In the genomic region with DNA sequence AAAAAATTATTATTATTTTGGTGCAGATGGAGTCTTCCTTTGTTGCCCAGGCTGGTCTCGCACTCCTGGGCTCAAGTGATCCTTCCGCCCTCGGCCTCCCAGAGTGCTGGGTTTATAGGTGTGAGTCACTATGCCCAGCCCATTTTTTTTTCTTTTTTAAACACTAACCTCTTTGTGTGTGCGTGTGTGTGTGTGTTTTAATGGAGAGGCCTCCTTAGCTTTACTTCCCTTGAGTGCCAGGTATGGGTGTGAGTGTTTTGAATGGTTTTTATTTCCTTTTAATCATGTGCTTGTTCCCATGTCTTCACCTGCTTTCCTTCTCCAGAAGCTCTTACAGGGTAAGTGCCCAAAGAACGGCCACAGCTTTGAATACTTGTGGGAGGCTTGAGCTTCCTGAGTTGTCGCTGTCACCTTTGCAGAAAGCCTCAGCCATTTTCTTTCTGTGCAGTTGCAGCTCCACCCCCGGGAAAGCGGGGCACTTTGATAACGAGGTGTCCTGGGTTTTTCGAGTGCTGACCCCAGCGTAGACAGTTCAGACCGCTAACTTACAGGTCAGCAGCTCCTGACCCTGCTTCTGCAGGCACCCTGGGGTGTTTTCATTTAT, we compare ENCODE assay signal across 9 cellular contexts. TPM values are rescaled to one million over a fixed set of nuclear protein-coding genes. Genes with fewer than 3 reads are reported as not detected.
DNase-seq lines count a peak whose midpoint lies in the region; ATAC-seq, FAIRE-seq and TF ChIP-seq lines count a peak whose summit lies in the region.
"Had no signal": no experiment of that assay in that cellular context is flagged by ENCODE, and none has a peak within 500 bp of the region (broad histone marks: within the 10 kb centered on the region; RNA-seq: fewer than 3 reads in every experiment).

No MANE protein-coding gene starts in this region.

- H4K20me1 ChIP-seq in keratinocyte (ENCODE audit: control insufficient read depth, extremely low read depth, insufficient read depth, low read length): no peaks in the 10 kb centered on the region

- peaks cover 21% of the 10 kb centered on the region for H3K79me2 ChIP-seq in keratinocyte (ENCODE audit: control insufficient read depth, insufficient read depth, low read length)

- no peak for ATAC-seq in heart left ventricle
- ATAC-seq in Right ventricle myocardium superior (ENCODE audit: poor library complexity): no peak
- ATAC-seq in upper lobe of right lung: peak; percentile 82
- ATAC-seq in HG03139 (IDR thresholded peaks at IDR 0.05; ENCODE audit: unreplicated experiment): no peak

- peak overlapping the region; percentile 29 for H3K4me2 ChIP-seq in keratinocyte (ENCODE audit: control insufficient read depth, extremely low read depth, insufficient read depth, low read depth, low read length)

- H3K4me3 ChIP-seq in heart left ventricle (no peak overlapping the region), SJSA1 (no peak overlapping the region), keratinocyte (ENCODE audit: control insufficient read depth in 2 of 3, extremely low read depth in 1 of 3, insufficient read depth in 2 of 3, low read depth in 1 of 3, low read length in 3 of 3) (no peak overlapping the region), upper lobe of right lung (no peak overlapping the region)

- no peak for TF ChIP-seq POLR2A in heart left ventricle (IDR thresholded peaks at IDR 0.05)

- H3K27me3 ChIP-seq in heart left ventricle: no peaks in the 10 kb centered on the region
- no peaks in the 10 kb centered on the region for H3K27me3 ChIP-seq in SJSA1 (replicated peaks)
- no peaks in the 10 kb centered on the region for H3K27me3 ChIP-seq in keratinocyte (ENCODE audit: control insufficient read depth, extremely low read depth, insufficient read depth, low read length)
- H3K27me3 ChIP-seq in upper lobe of right lung: no peaks in the 10 kb centered on the region

- dilution Hi-C loops in keratinocyte (cut with MboI; ENCODE audit: extremely low pct_ligation_motif_present, low sequenced_read_pairs): no loop called here

- H3K36me3 ChIP-seq in heart left ventricle: peaks cover 0 to 24% (median 13%) of the 10 kb centered on the region in 9 donors
- peaks cover 6% of the 10 kb centered on the region; the same call in 1 of the 2 replicates for H3K36me3 ChIP-seq in SJSA1
- peaks cover 2 to 5% of the 10 kb centered on the region in 2 experiments for H3K36me3 ChIP-seq in keratinocyte (ENCODE audit: control insufficient read depth in 2 of 2, extremely low read depth in 1 of 2, insufficient read depth in 2 of 2, low read length in 2 of 2)
- H3K36me3 ChIP-seq in upper lobe of right lung: peaks cover 16% of the 10 kb centered on the region

- peak; percentile 88 for FAIRE-seq in keratinocyte (lab: Jason Lieb, UNC)

- H3K27ac ChIP-seq in heart left ventricle (peak overlapping the region in 11 of 12 donors; percentile 57 to 96 (median 88)), SJSA1 (no peak overlapping the region), keratinocyte (ENCODE audit: control insufficient read depth, insufficient read depth, low read length) (peak overlapping the region; percentile 72), upper lobe of right lung (peak overlapping the region; percentile 61)

- peak overlapping the region; percentile 36 for H2AFZ ChIP-seq in keratinocyte (ENCODE audit: control insufficient read depth, low read length)

- H3K9me3 ChIP-seq in heart left ventricle: no peaks in the 10 kb centered on the region
- H3K9me3 ChIP-seq in SJSA1 (replicated peaks): no peaks in the 10 kb centered on the region
- H3K9me3 ChIP-seq in keratinocyte (ENCODE audit: control insufficient read depth, low read depth, low read length): no peaks in the 10 kb centered on the region
- no peaks in the 10 kb centered on the region for H3K9me3 ChIP-seq in upper lobe of right lung

- WGBS in heart left ventricle, 4 donors: 46 to 57% (median 48%) methylated on average over 12 of the region's 12 CpGs

- intact Hi-C loops in heart left ventricle (cut with DNase I) (loop anchor here in 2 of 10 donors (5.0 kb wide), 2 partner anchors 75 to 100 kb away; no protein-coding TSS in a partner anchor), Right ventricle myocardium superior (cut with DNase I) (no loop called here), upper lobe of right lung (cut with DNase I) (no loop called here)

- no peaks in the 10 kb centered on the region for H3K9me1 ChIP-seq in keratinocyte (ENCODE audit: control insufficient read depth, extremely low read depth, insufficient read depth, low read length)

- no peak for DNase-seq in heart left ventricle
- no peak for DNase-seq in Right ventricle myocardium superior
- peak; percentile 74 to 75 for DNase-seq in SJSA1 (ENCODE audit: low read depth in 1 of 2, low spot score in 2 of 2)
- peak; percentile 42 for DNase-seq in keratinocyte (ENCODE audit: low read depth, low spot score)
- peak; percentile 77 for DNase-seq in upper lobe of right lung
- DNase-seq in RPMI8226: no peak
- DNase-seq in activated CD4-positive, CD25-positive, alpha-beta regulatory T cell treated with anti-CD3 and anti-CD28 coated beads, Interleukin-2, amount 50 U/mL, for 72 hours: no peak
- DNase-seq: activated naive CD8-positive, alpha-beta T cell treated with anti-CD3 and anti-CD28 coated beads, Interleukin-2, amount 10 ng/mL, durations not matched to agents 7 days and 5 days had no signal

- H3K9ac ChIP-seq in keratinocyte (ENCODE audit: control insufficient read depth, extremely low read depth, insufficient read depth, low read length): peak overlapping the region; percentile 47

- no peak for TF ChIP-seq CTCF in heart left ventricle (IDR thresholded peaks at IDR 0.05)
- no peak for TF ChIP-seq CTCF in keratinocyte (optimal IDR thresholded peaks at IDR 0.05 in 1 of 3, IDR thresholded peaks at IDR 0.05 in 1 of 3, conservative IDR thresholded peaks at IDR 0.05 in 1 of 3; ENCODE audit: extremely low read depth in 1 of 3, insufficient read depth in 2 of 3, low read length in 3 of 3)
- no peak for TF ChIP-seq CTCF in upper lobe of right lung (IDR thresholded peaks at IDR 0.05)

- H3K4me1 ChIP-seq in heart left ventricle (peaks cover 6 to 91% (median 63%) of the 10 kb centered on the region in 12 donors), SJSA1 (replicated peaks) (peaks cover 27% of the 10 kb centered on the region), keratinocyte (ENCODE audit: control insufficient read depth, extremely low read depth, insufficient read depth, low read length) (peaks cover 36% of the 10 kb centered on the region), upper lobe of right lung (peaks cover 20% of the 10 kb centered on the region)

RNA-seq across cellular contexts. Expression of gene AKAP1, which starts 22.6 kb away (rescaled TPM):
- 100 to 1,000 TPM in 8 of 9 donors, 10 to 100 TPM in 1; 77.4 to 240 (median 133) TPM for total RNA-seq in heart left ventricle
- polyA plus RNA-seq in heart left ventricle: 10 to 100 TPM; 55.8 to 63.4 TPM
- 228 TPM for total RNA-seq in Right ventricle myocardium superior
- total RNA-seq in SJSA1 (2014; rRNA removed; shearing (Covaris generic)): 13.6 and 16.3 TPM in 2 replicates
- polyA plus RNA-seq in keratinocyte: 24.1 to 39.5 TPM (median 31.3 TPM) in 3 replicates
- polyA plus RNA-seq in keratinocyte (2011; ENCODE audit: low read depth): 33.6 TPM
- polyA plus RNA-seq in keratinocyte (2011; cell fraction: cytosol; rRNA removed): 16.5 and 16.6 TPM in 2 replicates
- polyA plus RNA-seq in keratinocyte (2011; cell fraction: nucleus; rRNA removed): 106 and 125 TPM in 2 replicates
- polyA plus RNA-seq in keratinocyte (2012; ENCODE audit: low replicate concordance): 15.7 and 21.0 TPM in 2 replicates
- 65.2 to 105 TPM (median 75.1 TPM) in 3 replicates for polyA minus RNA-seq in keratinocyte
- 49.1 TPM for polyA minus RNA-seq in keratinocyte (2011; cell fraction: cytosol; rRNA and poly(A)+ RNA removed)
- polyA minus RNA-seq in keratinocyte (2011; cell fraction: nucleus; rRNA and poly(A)+ RNA removed): 69.1 and 71.8 TPM in 2 replicates
- total RNA-seq in upper lobe of right lung: 59.9 TPM

Comparison
In these comparisons a context has a peak if more than half of its experiments do, and no peak if none do; other contexts are left out.
1. DNase-seq: peak in SJSA1 (2 of 2), keratinocyte (single experiment) and upper lobe of right lung (single experiment); none in heart left ventricle (0 of 5), Right ventricle myocardium superior (single experiment), RPMI8226 (single experiment) and activated CD4-positive, CD25-positive, alpha-beta regulatory T cell treated with anti-CD3 and anti-CD28 coated beads, Interleukin-2, amount 50 U/mL, for 72 hours (single experiment).